ENCODE assay signal across 1 cellular context in the genomic region with DNA sequence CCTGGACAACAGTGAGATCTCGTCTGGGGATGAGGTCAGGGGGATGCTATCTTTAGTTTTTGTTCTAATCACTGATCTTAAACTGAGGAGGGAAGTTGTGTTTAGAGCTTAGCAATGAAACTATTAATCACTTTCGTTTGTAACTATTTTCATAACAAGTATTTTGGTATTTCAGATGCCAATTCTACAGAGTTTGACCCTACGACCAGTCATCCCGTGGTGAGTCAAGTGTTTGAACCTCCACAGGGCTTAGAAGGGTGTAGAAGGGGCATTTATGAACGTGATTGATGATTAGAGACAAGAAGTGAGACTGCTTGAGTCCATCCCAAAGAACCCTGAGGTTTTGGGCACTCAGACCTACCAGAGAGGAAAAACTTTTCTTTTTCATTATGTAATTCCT.
TF ChIP-seq lines count a peak whose summit lies in the region.

No MANE protein-coding gene starts in this region.

TF ChIP-seq in GM12878, 131 proteins besides CTCF, POLR2A, EP300 and RAD21:
- TF ChIP-seq RUNX3 (IDR thresholded peaks at IDR 0.05; ENCODE audit: low read length) (peak; percentile 18; the same call in 1 of the 2 replicates), BMI1 (IDR thresholded peaks at IDR 0.05; ENCODE audit: borderline replicate concordance) (no peak)
